Comparison of ENCODE assay signal across 1 cellular context in genomic region chr6:7235712-7236311, GRCh38.
TF ChIP-seq lines count a peak whose summit lies in the region.

No MANE protein-coding gene starts in this region.

TF ChIP-seq in SK-N-SH, 30 proteins besides CTCF, POLR2A, EP300 and RAD21 (continued from another document):
- no peak for TF ChIP-seq REST (IDR thresholded peaks at IDR 0.05; ENCODE audit: low read depth, low read length)
TF ChIP-seq in SK-N-SH: peak in this region for 0.
